Comparison of ENCODE assay signal across 1 cellular context in the genomic region with DNA sequence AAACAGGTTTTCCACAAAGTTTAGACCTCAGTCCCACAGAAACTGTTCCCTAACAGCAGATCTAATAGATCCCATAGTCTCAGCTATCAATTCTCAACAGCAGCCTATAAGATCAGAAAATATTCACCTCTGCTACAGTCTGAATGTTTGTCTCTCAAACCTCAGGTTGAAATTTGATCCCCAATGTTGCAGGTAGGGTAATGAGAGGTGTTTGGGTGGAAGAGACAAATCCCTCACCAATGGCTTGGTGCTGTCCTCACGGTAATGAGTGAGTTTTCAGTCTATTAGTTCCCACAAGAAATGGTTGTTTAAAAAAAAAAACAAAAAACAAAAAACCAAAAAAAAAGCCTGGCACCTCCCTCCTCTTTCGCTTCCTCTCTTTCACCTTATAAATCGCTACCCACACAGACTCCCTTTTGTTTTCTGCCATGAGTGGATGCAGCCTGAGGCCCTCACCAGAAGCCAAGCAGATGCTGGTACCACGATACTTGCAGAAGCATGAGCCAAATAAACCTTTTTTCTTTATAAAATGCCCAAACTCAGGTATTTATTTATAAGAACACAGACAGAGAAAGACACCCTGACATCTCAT.
TF ChIP-seq lines count a peak whose summit lies in the region.

No MANE protein-coding gene starts in this region.

TF ChIP-seq in WTC11, 78 proteins besides CTCF, POLR2A, EP300 and RAD21 (continued from another document):
- TF ChIP-seq GRHL2 (CRISPR knock-in tag; IDR thresholded peaks at IDR 0.05; ENCODE audit: insufficient replicate concordance, severe bottlenecking) = no peak
- TF ChIP-seq, protein P1, sequence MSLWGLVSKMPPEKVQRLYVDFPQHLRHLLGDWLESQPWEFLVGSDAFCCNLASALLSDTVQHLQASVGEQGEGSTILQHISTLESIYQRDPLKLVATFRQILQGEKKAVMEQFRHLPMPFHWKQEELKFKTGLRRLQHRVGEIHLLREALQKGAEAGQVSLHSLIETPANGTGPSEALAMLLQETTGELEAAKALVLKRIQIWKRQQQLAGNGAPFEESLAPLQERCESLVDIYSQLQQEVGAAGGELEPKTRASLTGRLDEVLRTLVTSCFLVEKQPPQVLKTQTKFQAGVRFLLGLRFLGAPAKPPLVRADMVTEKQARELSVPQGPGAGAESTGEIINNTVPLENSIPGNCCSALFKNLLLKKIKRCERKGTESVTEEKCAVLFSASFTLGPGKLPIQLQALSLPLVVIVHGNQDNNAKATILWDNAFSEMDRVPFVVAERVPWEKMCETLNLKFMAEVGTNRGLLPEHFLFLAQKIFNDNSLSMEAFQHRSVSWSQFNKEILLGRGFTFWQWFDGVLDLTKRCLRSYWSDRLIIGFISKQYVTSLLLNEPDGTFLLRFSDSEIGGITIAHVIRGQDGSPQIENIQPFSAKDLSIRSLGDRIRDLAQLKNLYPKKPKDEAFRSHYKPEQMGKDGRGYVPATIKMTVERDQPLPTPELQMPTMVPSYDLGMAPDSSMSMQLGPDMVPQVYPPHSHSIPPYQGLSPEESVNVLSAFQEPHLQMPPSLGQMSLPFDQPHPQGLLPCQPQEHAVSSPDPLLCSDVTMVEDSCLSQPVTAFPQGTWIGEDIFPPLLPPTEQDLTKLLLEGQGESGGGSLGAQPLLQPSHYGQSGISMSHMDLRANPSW (CRISPR knock-in tag; conservative IDR thresholded peaks at IDR 0.05; ENCODE audit: low read depth) = no peak
- TF ChIP-seq NR2C2 (CRISPR knock-in tag; IDR thresholded peaks at IDR 0.05) = no peak
- TF ChIP-seq, protein P2, sequence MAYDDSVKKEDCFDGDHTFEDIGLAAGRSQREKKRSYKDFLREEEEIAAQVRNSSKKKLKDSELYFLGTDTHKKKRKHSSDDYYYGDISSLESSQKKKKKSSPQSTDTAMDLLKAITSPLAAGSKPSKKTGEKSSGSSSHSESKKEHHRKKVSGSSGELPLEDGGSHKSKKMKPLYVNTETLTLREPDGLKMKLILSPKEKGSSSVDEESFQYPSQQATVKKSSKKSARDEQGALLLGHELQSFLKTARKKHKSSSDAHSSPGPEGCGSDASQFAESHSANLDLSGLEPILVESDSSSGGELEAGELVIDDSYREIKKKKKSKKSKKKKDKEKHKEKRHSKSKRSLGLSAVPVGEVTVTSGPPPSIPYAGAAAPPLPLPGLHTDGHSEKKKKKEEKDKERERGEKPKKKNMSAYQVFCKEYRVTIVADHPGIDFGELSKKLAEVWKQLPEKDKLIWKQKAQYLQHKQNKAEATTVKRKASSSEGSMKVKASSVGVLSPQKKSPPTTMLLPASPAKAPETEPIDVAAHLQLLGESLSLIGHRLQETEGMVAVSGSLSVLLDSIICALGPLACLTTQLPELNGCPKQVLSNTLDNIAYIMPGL (CRISPR knock-in tag; IDR thresholded peaks at IDR 0.05) = no peak
- no peak for TF ChIP-seq TEAD1 (CRISPR knock-in tag; IDR thresholded peaks at IDR 0.05)
- no peak for TF ChIP-seq TP53 (CRISPR knock-in tag; IDR thresholded peaks at IDR 0.05)
